ENCODE assay signal across 1 cellular context in genomic region chr1:93000751-93001175, GRCh38.
TF ChIP-seq lines count a peak whose summit lies in the region.

No MANE protein-coding gene starts in this region.

TF ChIP-seq in GM23338, 12 proteins besides CTCF, POLR2A, EP300 and RAD21:
- TF ChIP-seq EZH2 (IDR thresholded peaks at IDR 0.05; ENCODE audit: low read depth, unreplicated experiment) (no peak), REST (IDR thresholded peaks at IDR 0.05; ENCODE audit: unreplicated experiment) (no peak)
